In genomic region chr9:136666364-136667216, GRCh38 we compare ENCODE assay signal across 2 cellular contexts.
TF ChIP-seq lines count a peak whose summit lies in the region.

No MANE protein-coding gene starts in this region.

TF ChIP-seq in H1, 55 proteins besides CTCF, POLR2A, EP300 and RAD21:
- no peak for TF ChIP-seq BRCA1 (IDR thresholded peaks at IDR 0.05; ENCODE audit: low read depth, low read length)
- TF ChIP-seq YY1 (IDR thresholded peaks at IDR 0.05; ENCODE audit: low read depth, low read length), result no peak
- no peak for TF ChIP-seq TCF12 (IDR thresholded peaks at IDR 0.05; ENCODE audit: low read depth, low read length)
- TF ChIP-seq POLR2AphosphoS5 (IDR thresholded peaks at IDR 0.05; ENCODE audit: low read depth, low read length), result no peak
- no peak for TF ChIP-seq JUND (IDR thresholded peaks at IDR 0.05; ENCODE audit: low read length)
- TF ChIP-seq MAX (IDR thresholded peaks at IDR 0.05), result no peak
- TF ChIP-seq NANOG (IDR thresholded peaks at IDR 0.05; ENCODE audit: insufficient read depth, low read depth, low read length, poor library complexity, severe bottlenecking), result no peak
- TF ChIP-seq USF2 (IDR thresholded peaks at IDR 0.05; ENCODE audit: low read length), result no peak
- no peak for TF ChIP-seq CHD1 (IDR thresholded peaks at IDR 0.05; ENCODE audit: low read depth, low read length)
- TF ChIP-seq SP1 (IDR thresholded peaks at IDR 0.05; ENCODE audit: low read depth, low read length), result no peak
- no peak for TF ChIP-seq SIRT6 (IDR thresholded peaks at IDR 0.05; ENCODE audit: low read length)
- TF ChIP-seq ATF3 (IDR thresholded peaks at IDR 0.05; ENCODE audit: insufficient read depth, low read depth, low read length), result no peak
- no peak for TF ChIP-seq ZNF274 (IDR thresholded peaks at IDR 0.05; ENCODE audit: borderline replicate concordance, extremely low read depth, low read length)
- TF ChIP-seq SUZ12 (IDR thresholded peaks at IDR 0.05; ENCODE audit: low read length), result no peak
- no peak for TF ChIP-seq RFX5 (IDR thresholded peaks at IDR 0.05; ENCODE audit: borderline replicate concordance, low read depth, low read length)

TF ChIP-seq in neural cell, 6 proteins besides CTCF, POLR2A, EP300 and RAD21:
- no peak for TF ChIP-seq SMC3 (conservative IDR thresholded peaks at IDR 0.05; ENCODE audit: poor library complexity)
- TF ChIP-seq MXI1 (conservative IDR thresholded peaks at IDR 0.05; ENCODE audit: poor library complexity, severe bottlenecking), result no peak
- TF ChIP-seq TAF1 (IDR thresholded peaks at IDR 0.05; ENCODE audit: low read depth), result no peak
- TF ChIP-seq POLR2AphosphoS5 (IDR thresholded peaks at IDR 0.05), result no peak
- no peak for TF ChIP-seq REST (IDR thresholded peaks at IDR 0.05; ENCODE audit: borderline replicate concordance)
- TF ChIP-seq EZH2 (IDR thresholded peaks at IDR 0.05; ENCODE audit: borderline replicate concordance, insufficient read depth, low read length, poor library complexity, severe bottlenecking), result no peak
